ENCODE assay signal across 13 cellular contexts in genomic region chr19:48454150-48454730, GRCh38. TPM values are rescaled to one million over a fixed set of nuclear protein-coding genes. Genes with fewer than 3 reads are reported as not detected.
DNase-seq lines count a peak whose midpoint lies in the region; ATAC-seq, FAIRE-seq and TF ChIP-seq lines count a peak whose summit lies in the region.
"Had no signal": no experiment of that assay in that cellular context is flagged by ENCODE, and none has a peak within 500 bp of the region (broad histone marks: within the 10 kb centered on the region; RNA-seq: fewer than 3 reads in every experiment).

No MANE protein-coding gene starts in this region.

- H3K27me3 Mint-ChIP-seq in T-helper 17 cell: no peaks in the 10 kb centered on the region
- H3K27me3 Mint-ChIP-seq in activated CD4-positive, alpha-beta T cell treated with anti-CD3 and anti-CD28 coated beads, Interleukin-2, amount 10 ng/mL, durations not matched to agents 24 days and 14 days: no peaks in the 10 kb centered on the region
- H3K27me3 Mint-ChIP-seq: CD8-positive, alpha-beta memory T cell had no signal

- no peak for ATAC-seq in T-helper 17 cell
- ATAC-seq in HepG2: no peak
- no peak for ATAC-seq in stimulated activated effector memory CD8-positive, alpha-beta T cell treated with anti-CD3 and anti-CD28 coated beads, Interleukin-12 subunit alpha, Interleukin-12 subunit beta, amount 100 ng/mL, for 72 hours
- ATAC-seq in GM21381 (IDR thresholded peaks at IDR 0.05; ENCODE audit: unreplicated experiment): no peak

- TF ChIP-seq EP300 in HepG2 (IDR thresholded peaks at IDR 0.05; ENCODE audit: low read depth in 2 of 2, low read length in 2 of 2): no peak
- no peak for TF ChIP-seq EP300 in HepG2 (CRISPR knock-in tag; IDR thresholded peaks at IDR 0.05; ENCODE audit: borderline replicate concordance)

- no peak for TF ChIP-seq POLR2A in HepG2 (IDR thresholded peaks at IDR 0.05; ENCODE audit: insufficient read depth in 1 of 2, low read depth in 2 of 2, low read length in 2 of 2)

- H2AFZ ChIP-seq in HepG2 (ENCODE audit: low read length): no peak overlapping the region

- TF ChIP-seq CTCF in HepG2 (CRISPR knock-in tag; IDR thresholded peaks at IDR 0.05): no peak

- no peaks in the 10 kb centered on the region for H3K79me2 ChIP-seq in HepG2 (ENCODE audit: insufficient read depth, low read length)

- DNase-seq in G401 (ENCODE audit: low spot score) (peak; percentile 40), T-helper 17 cell (no peak), HepG2 (ENCODE audit: low spot score) (no peak), activated gamma-delta T cell treated with Interleukin-2 at 50 U/mL for 16 hours (no peak)
- DNase-seq in stimulated activated effector memory CD8-positive, alpha-beta T cell treated with anti-CD3 and anti-CD28 coated beads, Interleukin-12 subunit alpha, Interleukin-12 subunit beta, amount 100 ng/mL, for 72 hours (ENCODE audit: low spot score in 2 of 2): no peak
- no peak for DNase-seq in activated CD4-positive, alpha-beta T cell treated with anti-CD3 and anti-CD28 coated beads, Interleukin-2, amount 10 ng/mL, durations not matched to agents 24 days and 14 days
- DNase-seq: CD8-positive, alpha-beta memory T cell; NCI-H187 treated with DMSO at 0.1 percent for 48 hours; NCI-H446; Right ventricle myocardium superior had no signal

- H3K4me3 ChIP-seq in HepG2 (replicated peaks in 1 of 3; ENCODE audit: insufficient read depth in 1 of 3, low read depth in 2 of 3, low read length in 3 of 3): no peak overlapping the region
- H3K4me3 ChIP-seq: BLaER1 had no signal

- no peak overlapping the region for H3K27ac ChIP-seq in HepG2 (ENCODE audit: extremely low read length, insufficient read depth, low read length)
- H3K27ac ChIP-seq: BLaER1 had no signal

- no peaks in the 10 kb centered on the region for H3K9me3 ChIP-seq in T-helper 17 cell (ENCODE audit: control insufficient read depth, low read length, poor library complexity, severe bottlenecking)
- no peaks in the 10 kb centered on the region for H3K9me3 ChIP-seq in HepG2 (ENCODE audit: low read length)
- H3K9me3 ChIP-seq: BLaER1 had no signal

- intact Hi-C loops in HepG2 (cut with micrococcal nuclease; ENCODE audit: unreplicated experiment): no loop called here
- intact Hi-C loops in activated CD4-positive, alpha-beta T cell treated with anti-CD3 and anti-CD28 coated beads, Interleukin-2, amount 10 ng/mL, durations not matched to agents 24 days and 14 days (cut with micrococcal nuclease): no loop called here

- POLR2A ChIA-PET in HepG2 (lab: Yijun Ruan, JAX): no interaction called here

- no peaks in the 10 kb centered on the region for H3K9me3 Mint-ChIP-seq in stimulated activated effector memory CD8-positive, alpha-beta T cell treated with anti-CD3 and anti-CD28 coated beads, Interleukin-12 subunit alpha, Interleukin-12 subunit beta, amount 100 ng/mL, for 72 hours
- no peaks in the 10 kb centered on the region for H3K9me3 Mint-ChIP-seq in activated CD4-positive, alpha-beta T cell treated with anti-CD3 and anti-CD28 coated beads, Interleukin-2, amount 10 ng/mL, durations not matched to agents 24 days and 14 days
- H3K9me3 Mint-ChIP-seq: CD8-positive, alpha-beta memory T cell had no signal

- peaks cover 5% of the 10 kb centered on the region for H3K36me3 Mint-ChIP-seq in T-helper 17 cell (ENCODE audit: low read depth)
- peaks cover 94% of the 10 kb centered on the region for H3K36me3 Mint-ChIP-seq in stimulated activated effector memory CD8-positive, alpha-beta T cell treated with anti-CD3 and anti-CD28 coated beads, Interleukin-12 subunit alpha, Interleukin-12 subunit beta, amount 100 ng/mL, for 72 hours
- H3K36me3 Mint-ChIP-seq in activated CD4-positive, alpha-beta T cell treated with anti-CD3 and anti-CD28 coated beads, Interleukin-2, amount 10 ng/mL, durations not matched to agents 24 days and 14 days (ENCODE audit: low read depth): peaks cover 39% of the 10 kb centered on the region

- no TSS peak for BruUV-seq in HepG2 (replicated peaks; lab: Mats Ljungman, UMichigan)

- H3K36me3 ChIP-seq in HepG2 (replicated peaks in 1 of 2; ENCODE audit: control insufficient read depth in 1 of 2, insufficient read depth in 2 of 2, low read length in 2 of 2): peaks cover 25 to 62% of the 10 kb centered on the region in 2 experiments

- in situ Hi-C loops in G401 (cut with HindIII; ENCODE audit: low sequenced_read_pairs): no loop called here
- in situ Hi-C loops in HepG2 (cut with HindIII; ENCODE audit: extremely low pct_ligation_motif_present, low pct_unique_long_range_greater_than_20kb): no loop called here

- no peak for FAIRE-seq in HepG2 (lab: Jason Lieb, UNC)

- peaks cover 5% of the 10 kb centered on the region for H3K4me1 Mint-ChIP-seq in T-helper 17 cell
- peaks cover 25% of the 10 kb centered on the region for H3K4me1 Mint-ChIP-seq in stimulated activated effector memory CD8-positive, alpha-beta T cell treated with anti-CD3 and anti-CD28 coated beads, Interleukin-12 subunit alpha, Interleukin-12 subunit beta, amount 100 ng/mL, for 72 hours
- H3K4me1 Mint-ChIP-seq in activated CD4-positive, alpha-beta T cell treated with anti-CD3 and anti-CD28 coated beads, Interleukin-2, amount 10 ng/mL, durations not matched to agents 24 days and 14 days: peaks cover 3% of the 10 kb centered on the region

- H3K4me3 Mint-ChIP-seq in T-helper 17 cell: no peak overlapping the region
- H3K4me3 Mint-ChIP-seq in stimulated activated effector memory CD8-positive, alpha-beta T cell treated with anti-CD3 and anti-CD28 coated beads, Interleukin-12 subunit alpha, Interleukin-12 subunit beta, amount 100 ng/mL, for 72 hours: no peak overlapping the region
- H3K4me3 Mint-ChIP-seq in activated CD4-positive, alpha-beta T cell treated with anti-CD3 and anti-CD28 coated beads, Interleukin-2, amount 10 ng/mL, durations not matched to agents 24 days and 14 days: no peak overlapping the region
- H3K4me3 Mint-ChIP-seq: CD8-positive, alpha-beta memory T cell had no signal

- H3K4me1 ChIP-seq in HepG2 (ENCODE audit: insufficient read depth, low read length): no peaks in the 10 kb centered on the region

- no peak for TF ChIP-seq RAD21 in HepG2 (CRISPR knock-in tag; IDR thresholded peaks at IDR 0.05)

- no peak overlapping the region for H3K9ac ChIP-seq in HepG2 (ENCODE audit: insufficient read depth, low read depth, low read length)
- H3K9ac ChIP-seq: BLaER1 had no signal

- WGBS in HepG2 (ENCODE audit: low lambda C conversion rate): 99% methylated on average over 15 of the region's 22 CpGs

- H3K4me2 ChIP-seq in HepG2 (ENCODE audit: low read depth, low read length): no peak overlapping the region
- H3K4me2 ChIP-seq: BLaER1 had no signal

- H3K27me3 ChIP-seq in HepG2 (ENCODE audit: control insufficient read depth in 1 of 2, insufficient read depth in 2 of 2, low read length in 2 of 2): no peaks in the 10 kb centered on the region
- H3K27me3 ChIP-seq: BLaER1 had no signal

- no peaks in the 10 kb centered on the region for H4K20me1 ChIP-seq in HepG2 (ENCODE audit: insufficient read depth, low read length)

- CTCF ChIA-PET in HepG2 (lab: Yijun Ruan, JAX; ENCODE audit: low intra/inter-chr PET ratio, low total read pairs): no interaction called here

- peak overlapping the region; percentile 51 for H3K27ac Mint-ChIP-seq in T-helper 17 cell
- H3K27ac Mint-ChIP-seq in stimulated activated effector memory CD8-positive, alpha-beta T cell treated with anti-CD3 and anti-CD28 coated beads, Interleukin-12 subunit alpha, Interleukin-12 subunit beta, amount 100 ng/mL, for 72 hours: peak overlapping the region; percentile 68
- no peak overlapping the region for H3K27ac Mint-ChIP-seq in activated CD4-positive, alpha-beta T cell treated with anti-CD3 and anti-CD28 coated beads, Interleukin-2, amount 10 ng/mL, durations not matched to agents 24 days and 14 days

RNA-seq across cellular contexts. Expression of gene KCNJ14, which starts 1.1 kb away (rescaled TPM):
- total RNA-seq in G401 (2014; rRNA removed; shearing (Covaris generic)): 0.31 TPM in 1 of 2 replicates, not detected in the other
- total RNA-seq in T-helper 17 cell (1 to 10 TPM; 1.7 to 2.5 TPM), HepG2 (2016; rRNA removed; fragmentation: Illumina TruSeq; extraction: Trizol) (0.17 and 0.20 TPM in 2 replicates)
- 0.09 TPM in 1 of 2 replicates, not detected in the other for total RNA-seq in HepG2 (2016; cell fraction: cytosol; rRNA removed; fragmentation: Illumina TruSeq; extraction: Trizol; ENCODE audit: low read depth)
- total RNA-seq in HepG2 (2016; cell fraction: insoluble cytoplasmic fraction; rRNA removed; fragmentation: Illumina TruSeq; extraction: Trizol): 0.15 and 0.19 TPM in 2 replicates
- total RNA-seq in HepG2 (2016; cell fraction: membrane; rRNA removed; fragmentation: Illumina TruSeq; extraction: Trizol): 0.10 and 0.15 TPM in 2 replicates
- total RNA-seq in HepG2 (2016; cell fraction: nucleus; rRNA removed; fragmentation: Illumina TruSeq; extraction: Trizol): 0.25 and 0.43 TPM in 2 replicates
- 0.46 and 0.51 TPM in 2 replicates for polyA plus RNA-seq in HepG2 (2011; rRNA removed)
- polyA plus RNA-seq in HepG2 (2011; cell fraction: cytosol; rRNA removed): 0.14 and 0.17 TPM in 2 replicates
- 3.1 and 3.8 TPM in 2 replicates for polyA plus RNA-seq in HepG2 (2011; cell fraction: nucleus; rRNA removed)
- polyA plus RNA-seq in HepG2 (2012): 0.72 and 0.89 TPM in 2 replicates
- 0.03 TPM in 1 of 2 replicates, not detected in the other for polyA plus RNA-seq in HepG2 (2016; cell fraction: cytosol; fragmentation: Illumina TruSeq; extraction: Trizol; ENCODE audit: low read depth)
- polyA plus RNA-seq in HepG2 (2016; cell fraction: insoluble cytoplasmic fraction; fragmentation: Illumina TruSeq; extraction: Trizol; ENCODE audit: low read depth): 0.05 and 0.12 TPM in 2 replicates
- 0.11 TPM in 1 of 2 replicates, not detected in the other for polyA plus RNA-seq in HepG2 (2016; cell fraction: membrane; fragmentation: Illumina TruSeq; extraction: Trizol; ENCODE audit: low read depth)
- 0.65 and 0.97 TPM in 2 replicates for polyA plus RNA-seq in HepG2 (2016; cell fraction: nucleus; fragmentation: Illumina TruSeq; extraction: Trizol; ENCODE audit: insufficient read depth, low read depth)
- 3.6 TPM in 2 replicates for polyA minus RNA-seq in HepG2 (2011; rRNA and poly(A)+ RNA removed; ENCODE audit: low replicate concordance)
- polyA minus RNA-seq in HepG2 (2011; cell fraction: cytosol; rRNA and poly(A)+ RNA removed): 0.20 and 0.35 TPM in 2 replicates
- 2.0 and 2.4 TPM in 2 replicates for polyA minus RNA-seq in HepG2 (2011; cell fraction: nucleus; rRNA and poly(A)+ RNA removed)
- 2.4 TPM in 2 replicates for total RNA-seq in activated CD4-positive, alpha-beta T cell treated with anti-CD3 and anti-CD28 coated beads, Interleukin-2, amount 10 ng/mL, durations not matched to agents 24 days and 14 days

RNA-seq across cellular contexts. Expression of gene GRWD1, which starts 8.5 kb away (rescaled TPM):
- 87.9 and 99.8 TPM in 2 replicates for total RNA-seq in G401 (2014; rRNA removed; shearing (Covaris generic))
- total RNA-seq in T-helper 17 cell (10 to 100 TPM; 32.5 TPM), HepG2 (2016; rRNA removed; fragmentation: Illumina TruSeq; extraction: Trizol) (46.6 and 52.3 TPM in 2 replicates)
- total RNA-seq in HepG2 (2016; cell fraction: cytosol; rRNA removed; fragmentation: Illumina TruSeq; extraction: Trizol; ENCODE audit: low read depth): 5.2 and 5.4 TPM in 2 replicates
- total RNA-seq in HepG2 (2016; cell fraction: insoluble cytoplasmic fraction; rRNA removed; fragmentation: Illumina TruSeq; extraction: Trizol): 41.4 and 47.5 TPM in 2 replicates
- 11.1 and 15.5 TPM in 2 replicates for total RNA-seq in HepG2 (2016; cell fraction: membrane; rRNA removed; fragmentation: Illumina TruSeq; extraction: Trizol)
- total RNA-seq in HepG2 (2016; cell fraction: nucleus; rRNA removed; fragmentation: Illumina TruSeq; extraction: Trizol): 19.7 and 21.0 TPM in 2 replicates
- polyA plus RNA-seq in HepG2 (2011; rRNA removed): 10.8 and 13.4 TPM in 2 replicates
- 10.4 and 13.0 TPM in 2 replicates for polyA plus RNA-seq in HepG2 (2011; cell fraction: cytosol; rRNA removed)
- polyA plus RNA-seq in HepG2 (2011; cell fraction: nucleus; rRNA removed): 13.4 and 14.2 TPM in 2 replicates
- polyA plus RNA-seq in HepG2 (2012): 13.3 and 14.3 TPM in 2 replicates
- polyA plus RNA-seq in HepG2 (2016; cell fraction: cytosol; fragmentation: Illumina TruSeq; extraction: Trizol; ENCODE audit: low read depth): 4.1 and 4.4 TPM in 2 replicates
- polyA plus RNA-seq in HepG2 (2016; cell fraction: insoluble cytoplasmic fraction; fragmentation: Illumina TruSeq; extraction: Trizol; ENCODE audit: low read depth): 36.7 and 46.2 TPM in 2 replicates
- 5.9 and 7.9 TPM in 2 replicates for polyA plus RNA-seq in HepG2 (2016; cell fraction: membrane; fragmentation: Illumina TruSeq; extraction: Trizol; ENCODE audit: low read depth)
- polyA plus RNA-seq in HepG2 (2016; cell fraction: nucleus; fragmentation: Illumina TruSeq; extraction: Trizol; ENCODE audit: insufficient read depth, low read depth): 23.1 and 26.5 TPM in 2 replicates
- polyA minus RNA-seq in HepG2 (2011; rRNA and poly(A)+ RNA removed; ENCODE audit: low replicate concordance): 25.6 and 30.2 TPM in 2 replicates
- 12.1 and 17.9 TPM in 2 replicates for polyA minus RNA-seq in HepG2 (2011; cell fraction: cytosol; rRNA and poly(A)+ RNA removed)
- 13.7 and 20.3 TPM in 2 replicates for polyA minus RNA-seq in HepG2 (2011; cell fraction: nucleus; rRNA and poly(A)+ RNA removed)
- total RNA-seq in activated CD4-positive, alpha-beta T cell treated with anti-CD3 and anti-CD28 coated beads, Interleukin-2, amount 10 ng/mL, durations not matched to agents 24 days and 14 days: 89.1 and 90.6 TPM in 2 replicates

RNA-seq across cellular contexts. Expression of gene CYTH2, which starts 14.9 kb away (rescaled TPM):
- 87.4 and 107 TPM in 2 replicates for total RNA-seq in G401 (2014; rRNA removed; shearing (Covaris generic))
- total RNA-seq in T-helper 17 cell: 10 to 100 TPM; 42.3 to 53.4 TPM
- total RNA-seq in HepG2 (2016; rRNA removed; fragmentation: Illumina TruSeq; extraction: Trizol): 9.6 and 16.5 TPM in 2 replicates
- 2.8 and 3.0 TPM in 2 replicates for total RNA-seq in HepG2 (2016; cell fraction: cytosol; rRNA removed; fragmentation: Illumina TruSeq; extraction: Trizol; ENCODE audit: low read depth)
- 8.4 and 15.9 TPM in 2 replicates for total RNA-seq in HepG2 (2016; cell fraction: insoluble cytoplasmic fraction; rRNA removed; fragmentation: Illumina TruSeq; extraction: Trizol)
- 4.9 and 7.0 TPM in 2 replicates for total RNA-seq in HepG2 (2016; cell fraction: membrane; rRNA removed; fragmentation: Illumina TruSeq; extraction: Trizol)
- 16.4 and 17.2 TPM in 2 replicates for total RNA-seq in HepG2 (2016; cell fraction: nucleus; rRNA removed; fragmentation: Illumina TruSeq; extraction: Trizol)
- polyA plus RNA-seq in HepG2 (2011; rRNA removed): 39.3 and 48.3 TPM in 2 replicates
- 18.2 and 20.7 TPM in 2 replicates for polyA plus RNA-seq in HepG2 (2011; cell fraction: cytosol; rRNA removed)
- 185 and 188 TPM in 2 replicates for polyA plus RNA-seq in HepG2 (2011; cell fraction: nucleus; rRNA removed)
- polyA plus RNA-seq in HepG2 (2012): 26.4 and 29.2 TPM in 2 replicates
- polyA plus RNA-seq in HepG2 (2016; cell fraction: cytosol; fragmentation: Illumina TruSeq; extraction: Trizol; ENCODE audit: low read depth): 3.2 and 3.5 TPM in 2 replicates
- polyA plus RNA-seq in HepG2 (2016; cell fraction: insoluble cytoplasmic fraction; fragmentation: Illumina TruSeq; extraction: Trizol; ENCODE audit: low read depth): 14.6 and 14.8 TPM in 2 replicates
- 6.2 and 6.8 TPM in 2 replicates for polyA plus RNA-seq in HepG2 (2016; cell fraction: membrane; fragmentation: Illumina TruSeq; extraction: Trizol; ENCODE audit: low read depth)
- 61.4 and 71.7 TPM in 2 replicates for polyA plus RNA-seq in HepG2 (2016; cell fraction: nucleus; fragmentation: Illumina TruSeq; extraction: Trizol; ENCODE audit: insufficient read depth, low read depth)
- polyA minus RNA-seq in HepG2 (2011; rRNA and poly(A)+ RNA removed; ENCODE audit: low replicate concordance): 37.0 and 50.0 TPM in 2 replicates
- 7.5 and 8.4 TPM in 2 replicates for polyA minus RNA-seq in HepG2 (2011; cell fraction: cytosol; rRNA and poly(A)+ RNA removed)
- 37.6 and 43.0 TPM in 2 replicates for polyA minus RNA-seq in HepG2 (2011; cell fraction: nucleus; rRNA and poly(A)+ RNA removed)
- total RNA-seq in activated CD4-positive, alpha-beta T cell treated with anti-CD3 and anti-CD28 coated beads, Interleukin-2, amount 10 ng/mL, durations not matched to agents 24 days and 14 days: 30.6 and 31.6 TPM in 2 replicates

RNA-seq across cellular contexts. Expression of gene LMTK3, which starts 57.4 kb away (rescaled TPM):
- total RNA-seq in G401 (2014; rRNA removed; shearing (Covaris generic)): 8.1 and 12.5 TPM in 2 replicates
- total RNA-seq in T-helper 17 cell: 10 to 100 TPM; 11.5 to 18.4 TPM
- 0.22 and 0.29 TPM in 2 replicates for total RNA-seq in HepG2 (2016; rRNA removed; fragmentation: Illumina TruSeq; extraction: Trizol)
- total RNA-seq in HepG2 (2016; cell fraction: cytosol; rRNA removed; fragmentation: Illumina TruSeq; extraction: Trizol; ENCODE audit: low read depth): 0.10 and 0.18 TPM in 2 replicates
- 0.27 and 0.45 TPM in 2 replicates for total RNA-seq in HepG2 (2016; cell fraction: insoluble cytoplasmic fraction; rRNA removed; fragmentation: Illumina TruSeq; extraction: Trizol)
- 0.09 and 0.21 TPM in 2 replicates for total RNA-seq in HepG2 (2016; cell fraction: membrane; rRNA removed; fragmentation: Illumina TruSeq; extraction: Trizol)
- total RNA-seq in HepG2 (2016; cell fraction: nucleus; rRNA removed; fragmentation: Illumina TruSeq; extraction: Trizol): 0.38 and 0.47 TPM in 2 replicates
- polyA plus RNA-seq in HepG2 (2011; rRNA removed): 0.18 and 0.30 TPM in 2 replicates
- polyA plus RNA-seq in HepG2 (2011; cell fraction: cytosol; rRNA removed): 0.10 and 0.19 TPM in 2 replicates
- 1.7 and 2.2 TPM in 2 replicates for polyA plus RNA-seq in HepG2 (2011; cell fraction: nucleus; rRNA removed)
- polyA plus RNA-seq in HepG2 (2012): 1.6 and 2.0 TPM in 2 replicates
- polyA plus RNA-seq in HepG2 (2016; cell fraction: cytosol; fragmentation: Illumina TruSeq; extraction: Trizol; ENCODE audit: low read depth): 0.05 and 0.07 TPM in 2 replicates
- polyA plus RNA-seq in HepG2 (2016; cell fraction: insoluble cytoplasmic fraction; fragmentation: Illumina TruSeq; extraction: Trizol; ENCODE audit: low read depth): 0.45 and 0.47 TPM in 2 replicates
- 0.09 and 0.14 TPM in 2 replicates for polyA plus RNA-seq in HepG2 (2016; cell fraction: membrane; fragmentation: Illumina TruSeq; extraction: Trizol; ENCODE audit: low read depth)
- 1.5 and 1.6 TPM in 2 replicates for polyA plus RNA-seq in HepG2 (2016; cell fraction: nucleus; fragmentation: Illumina TruSeq; extraction: Trizol; ENCODE audit: insufficient read depth, low read depth)
- 0.16 and 0.23 TPM in 2 replicates for polyA minus RNA-seq in HepG2 (2011; rRNA and poly(A)+ RNA removed; ENCODE audit: low replicate concordance)
- 0.18 and 0.69 TPM in 2 replicates for polyA minus RNA-seq in HepG2 (2011; cell fraction: cytosol; rRNA and poly(A)+ RNA removed)
- polyA minus RNA-seq in HepG2 (2011; cell fraction: nucleus; rRNA and poly(A)+ RNA removed): 0.25 and 0.39 TPM in 2 replicates
- total RNA-seq in activated CD4-positive, alpha-beta T cell treated with anti-CD3 and anti-CD28 coated beads, Interleukin-2, amount 10 ng/mL, durations not matched to agents 24 days and 14 days: 3.0 and 3.6 TPM in 2 replicates
- total RNA-seq: H4 had no signal
- polyA plus RNA-seq: CD8-positive, alpha-beta memory T cell had no signal
